In the genomic region with DNA sequence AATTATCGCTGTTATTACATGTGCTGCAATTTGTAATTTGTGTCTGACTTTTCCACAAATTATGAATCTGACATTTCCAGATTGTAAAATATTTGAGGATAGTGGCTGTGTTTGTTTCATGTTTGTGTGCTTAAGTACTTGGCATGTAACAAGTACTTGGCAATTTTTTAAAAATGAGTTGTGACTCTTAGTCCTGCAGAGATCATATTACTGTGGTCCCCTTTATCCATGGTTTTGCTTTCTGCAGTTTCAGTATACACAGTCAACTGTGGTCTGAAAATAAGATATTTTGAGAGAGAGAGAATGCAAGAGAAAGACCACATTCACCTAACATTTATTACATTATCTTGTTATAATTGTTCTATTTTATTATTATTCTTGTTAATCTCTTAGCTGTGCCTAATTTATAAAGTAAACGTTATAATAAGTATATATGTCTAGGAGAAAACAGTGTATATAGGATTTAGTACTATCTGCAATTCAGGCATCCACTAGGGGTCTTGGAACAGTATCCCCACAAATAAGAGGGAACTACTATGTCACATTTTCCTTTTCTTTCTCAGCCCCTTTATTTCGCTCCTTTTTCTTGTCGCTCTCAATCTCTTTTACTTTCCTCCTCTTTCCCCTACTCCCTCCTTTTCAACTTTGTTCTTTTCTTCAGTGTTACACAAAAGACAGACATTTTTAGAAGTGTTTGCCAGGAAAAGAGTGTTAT, we compare ENCODE assay signal across 2 cellular contexts.
TF ChIP-seq lines count a peak whose summit lies in the region.

No MANE protein-coding gene starts in this region.

TF ChIP-seq in SK-N-SH, 30 proteins besides CTCF, POLR2A, EP300 and RAD21 (continued from another document):
- TF ChIP-seq ELF1 (IDR thresholded peaks at IDR 0.05), result no peak
- TF ChIP-seq, protein P1, sequence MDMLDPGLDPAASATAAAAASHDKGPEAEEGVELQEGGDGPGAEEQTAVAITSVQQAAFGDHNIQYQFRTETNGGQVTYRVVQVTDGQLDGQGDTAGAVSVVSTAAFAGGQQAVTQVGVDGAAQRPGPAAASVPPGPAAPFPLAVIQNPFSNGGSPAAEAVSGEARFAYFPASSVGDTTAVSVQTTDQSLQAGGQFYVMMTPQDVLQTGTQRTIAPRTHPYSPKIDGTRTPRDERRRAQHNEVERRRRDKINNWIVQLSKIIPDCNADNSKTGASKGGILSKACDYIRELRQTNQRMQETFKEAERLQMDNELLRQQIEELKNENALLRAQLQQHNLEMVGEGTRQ (IDR thresholded peaks at IDR 0.05; ENCODE audit: borderline replicate concordance, low read depth, low read length), result no peak
- TF ChIP-seq NFIC (IDR thresholded peaks at IDR 0.05; ENCODE audit: borderline replicate concordance), result no peak
- no peak for TF ChIP-seq MXI1 (IDR thresholded peaks at IDR 0.05; ENCODE audit: low read depth, low read length)
- no peak for TF ChIP-seq SMC3 (IDR thresholded peaks at IDR 0.05; ENCODE audit: low read depth, low read length)
- no peak for TF ChIP-seq GATA2 (CRISPR knock-in tag; IDR thresholded peaks at IDR 0.05)
- TF ChIP-seq, protein P2, sequence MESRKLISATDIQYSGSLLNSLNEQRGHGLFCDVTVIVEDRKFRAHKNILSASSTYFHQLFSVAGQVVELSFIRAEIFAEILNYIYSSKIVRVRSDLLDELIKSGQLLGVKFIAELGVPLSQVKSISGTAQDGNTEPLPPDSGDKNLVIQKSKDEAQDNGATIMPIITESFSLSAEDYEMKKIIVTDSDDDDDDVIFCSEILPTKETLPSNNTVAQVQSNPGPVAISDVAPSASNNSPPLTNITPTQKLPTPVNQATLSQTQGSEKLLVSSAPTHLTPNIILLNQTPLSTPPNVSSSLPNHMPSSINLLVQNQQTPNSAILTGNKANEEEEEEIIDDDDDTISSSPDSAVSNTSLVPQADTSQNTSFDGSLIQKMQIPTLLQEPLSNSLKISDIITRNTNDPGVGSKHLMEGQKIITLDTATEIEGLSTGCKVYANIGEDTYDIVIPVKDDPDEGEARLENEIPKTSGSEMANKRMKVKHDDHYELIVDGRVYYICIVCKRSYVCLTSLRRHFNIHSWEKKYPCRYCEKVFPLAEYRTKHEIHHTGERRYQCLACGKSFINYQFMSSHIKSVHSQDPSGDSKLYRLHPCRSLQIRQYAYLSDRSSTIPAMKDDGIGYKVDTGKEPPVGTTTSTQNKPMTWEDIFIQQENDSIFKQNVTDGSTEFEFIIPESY (IDR thresholded peaks at IDR 0.05; ENCODE audit: borderline replicate concordance, low read depth), result no peak
- TF ChIP-seq, protein P3, sequence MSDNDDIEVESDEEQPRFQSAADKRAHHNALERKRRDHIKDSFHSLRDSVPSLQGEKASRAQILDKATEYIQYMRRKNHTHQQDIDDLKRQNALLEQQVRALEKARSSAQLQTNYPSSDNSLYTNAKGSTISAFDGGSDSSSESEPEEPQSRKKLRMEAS (IDR thresholded peaks at IDR 0.05; ENCODE audit: low read depth), result no peak
- TF ChIP-seq, protein P4, sequence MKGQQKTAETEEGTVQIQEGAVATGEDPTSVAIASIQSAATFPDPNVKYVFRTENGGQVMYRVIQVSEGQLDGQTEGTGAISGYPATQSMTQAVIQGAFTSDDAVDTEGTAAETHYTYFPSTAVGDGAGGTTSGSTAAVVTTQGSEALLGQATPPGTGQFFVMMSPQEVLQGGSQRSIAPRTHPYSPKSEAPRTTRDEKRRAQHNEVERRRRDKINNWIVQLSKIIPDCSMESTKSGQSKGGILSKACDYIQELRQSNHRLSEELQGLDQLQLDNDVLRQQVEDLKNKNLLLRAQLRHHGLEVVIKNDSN (IDR thresholded peaks at IDR 0.05; ENCODE audit: borderline replicate concordance, low read depth), result no peak
TF ChIP-seq in SK-N-SH: peak in this region for 0.

TF ChIP-seq in SK-N-SH treated with all-trans-retinoic acid at 6 μM for 48 hours, 23 proteins besides CTCF, POLR2A, EP300 and RAD21 (continued from another document):
- TF ChIP-seq, protein P5, sequence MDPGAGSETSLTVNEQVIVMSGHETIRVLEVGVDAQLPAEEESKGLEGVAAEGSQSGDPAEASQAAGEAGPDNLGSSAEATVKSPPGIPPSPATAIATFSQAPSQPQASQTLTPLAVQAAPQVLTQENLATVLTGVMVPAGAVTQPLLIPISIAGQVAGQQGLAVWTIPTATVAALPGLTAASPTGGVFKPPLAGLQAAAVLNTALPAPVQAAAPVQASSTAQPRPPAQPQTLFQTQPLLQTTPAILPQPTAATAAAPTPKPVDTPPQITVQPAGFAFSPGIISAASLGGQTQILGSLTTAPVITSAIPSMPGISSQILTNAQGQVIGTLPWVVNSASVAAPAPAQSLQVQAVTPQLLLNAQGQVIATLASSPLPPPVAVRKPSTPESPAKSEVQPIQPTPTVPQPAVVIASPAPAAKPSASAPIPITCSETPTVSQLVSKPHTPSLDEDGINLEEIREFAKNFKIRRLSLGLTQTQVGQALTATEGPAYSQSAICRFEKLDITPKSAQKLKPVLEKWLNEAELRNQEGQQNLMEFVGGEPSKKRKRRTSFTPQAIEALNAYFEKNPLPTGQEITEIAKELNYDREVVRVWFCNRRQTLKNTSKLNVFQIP (CRISPR knock-in tag; IDR thresholded peaks at IDR 0.05; ENCODE audit: borderline replicate concordance, low read depth), result no peak
- TF ChIP-seq GLIS3 (CRISPR knock-in tag; IDR thresholded peaks at IDR 0.05) (no peak), ZNF70 (CRISPR knock-in tag; IDR thresholded peaks at IDR 0.05) (no peak), BACH2 (CRISPR knock-in tag; IDR thresholded peaks at IDR 0.05; ENCODE audit: borderline replicate concordance) (no peak), ZFP30 (CRISPR knock-in tag; IDR thresholded peaks at IDR 0.05) (no peak), TCF4 (CRISPR knock-in tag; IDR thresholded peaks at IDR 0.05; ENCODE audit: borderline replicate concordance) (no peak)
